ENCODE assay signal across 31 cellular contexts in genomic region chr12:103331643-103332042, GRCh38.
"Had no signal": no experiment of that assay in that cellular context is flagged by ENCODE, and none has a peak within 500 bp of the region (broad histone marks: within the 10 kb centered on the region; RNA-seq: fewer than 3 reads in every experiment).

No MANE protein-coding gene starts in this region.

- H2AFZ ChIP-seq: parathyroid adenoma had no signal

- H3K4me3 ChIP-seq: right atrium auricular region, smooth muscle cell, upper lobe of left lung, vagina had no signal

- FAIRE-seq: astrocyte, endothelial cell of umbilical vein, kidney had no signal

- H3K9ac ChIP-seq: parathyroid adenoma had no signal

- H3K27ac ChIP-seq: brain microvascular endothelial cell, parathyroid adenoma, right atrium auricular region, upper lobe of left lung, vagina had no signal

- H3K27me3 ChIP-seq: brain microvascular endothelial cell, right atrium auricular region, upper lobe of left lung, vagina had no signal

- H3K36me3 ChIP-seq: brain microvascular endothelial cell, right atrium auricular region, upper lobe of left lung, vagina had no signal

- DNase-seq: activated CD4-positive, alpha-beta memory T cell treated with anti-CD3 and anti-CD28 coated beads, Interleukin-2, amount 10 ng/mL, durations not matched to agents 7 days and 5 days; activated CD4-positive, alpha-beta T cell treated with anti-CD3 and anti-CD28 coated beads for 1 hour; activated CD4-positive, alpha-beta T cell treated with anti-CD3 and anti-CD28 coated beads, Interleukin-2, amount 10 ng/mL, durations not matched to agents 7 days and 5 days; activated gamma-delta T cell treated with Interleukin-2 at 50 U/mL for 16 hours; activated naive CD4-positive, alpha-beta T cell treated with anti-CD3 and anti-CD28 coated beads, Interleukin-2, amount 50 U/mL, for 16 hours; activated T-cell treated with anti-CD3 and anti-CD28 coated beads, Interleukin-2, amount 50 U/mL, for 4 hours; amniotic stem cell; brain microvascular endothelial cell; cortex of kidney; effector memory CD8-positive, alpha-beta T cell; foreskin fibroblast; head of caudate nucleus; hippocampal formation; immature natural killer cell; kidney; left colon; mammary epithelial cell; naive thymus-derived CD8-positive, alpha-beta T cell; occipital lobe; stimulated activated CD4-positive, alpha-beta T cell treated with anti-CD3 and anti-CD28 coated beads, Interleukin-1b, Interleukin-23, amount 100 ng/mL, for 48 hours; stimulated activated CD4-positive, alpha-beta T cell treated with anti-CD3 and anti-CD28 coated beads, Interleukin-4, amount 100 ng/mL, for 4 hours; stimulated activated CD8-positive, alpha-beta memory T cell treated with anti-CD3 and anti-CD28 coated beads, Interleukin-4, amount 100 ng/mL, for 48 hours; stimulated activated naive CD8-positive, alpha-beta T cell treated with anti-CD3 and anti-CD28 coated beads, Interleukin-15, amount 100 ng/mL, for 72 hours; substantia nigra had no signal

- H3K79me2 ChIP-seq: parathyroid adenoma had no signal

- H3K9me3 ChIP-seq: right atrium auricular region, upper lobe of left lung, vagina had no signal

- H3K4me1 ChIP-seq: parathyroid adenoma, right atrium auricular region, upper lobe of left lung, vagina had no signal

- H3K4me2 ChIP-seq: smooth muscle cell had no signal
